Comparison of ENCODE assay signal across 8 cellular contexts in the genomic region with DNA sequence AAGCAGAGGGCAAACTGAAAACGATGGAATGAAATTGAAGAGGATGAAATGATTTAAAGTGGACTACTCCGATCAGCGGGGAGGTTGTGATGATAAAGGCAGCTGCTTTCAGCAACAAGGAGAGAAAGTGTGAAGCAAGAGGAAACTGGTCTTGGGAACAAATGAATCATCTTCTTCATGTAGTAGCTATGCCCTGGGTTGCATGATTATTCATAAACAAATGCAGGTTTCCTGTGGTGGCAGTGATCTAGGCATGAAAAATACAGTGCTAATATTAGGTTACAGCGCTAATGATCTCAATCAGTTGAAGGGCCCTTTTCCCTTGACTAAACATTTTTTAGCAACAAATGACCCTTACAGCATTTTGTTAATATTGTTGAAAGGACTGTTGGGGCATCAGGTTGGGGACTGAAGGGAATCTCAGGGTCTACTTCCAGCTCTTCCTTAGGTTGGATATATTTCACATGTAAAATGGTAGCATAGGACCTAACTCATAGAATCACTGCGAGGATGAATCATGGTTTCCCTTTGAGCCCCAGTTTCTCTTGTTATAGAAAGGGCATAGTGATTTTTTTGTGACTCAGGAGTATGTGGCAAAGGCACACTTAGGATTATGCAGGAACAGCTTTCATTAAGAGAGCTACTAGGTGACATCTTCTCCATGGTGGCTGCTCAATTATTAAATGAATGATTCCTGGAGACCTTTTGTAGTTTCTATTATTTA. TPM values are rescaled to one million over a fixed set of nuclear protein-coding genes. Genes with fewer than 3 reads are reported as not detected.
A peak's percentile ranks its signal among the peaks of the same experiment; 100 is the strongest.
DNase-seq lines count a peak whose midpoint lies in the region; ATAC-seq and TF ChIP-seq lines count a peak whose summit lies in the region.

No MANE protein-coding gene starts in this region.

- H3K9me3 Mint-ChIP-seq in activated CD8-positive, alpha-beta memory T cell treated with anti-CD3 and anti-CD28 coated beads, Interleukin-2, amount 10 ng/mL, durations not matched to agents 7 days and 5 days (ENCODE audit: low read depth) = no peaks in the 10 kb centered on the region
- no peaks in the 10 kb centered on the region for H3K9me3 Mint-ChIP-seq in activated B cell treated with CpG ODN at 0.5 μM for 24 hours

- H3K36me3 Mint-ChIP-seq in activated CD8-positive, alpha-beta memory T cell treated with anti-CD3 and anti-CD28 coated beads, Interleukin-2, amount 10 ng/mL, durations not matched to agents 7 days and 5 days = no peaks in the 10 kb centered on the region
- no peaks in the 10 kb centered on the region for H3K36me3 Mint-ChIP-seq in activated B cell treated with CpG ODN at 0.5 μM for 24 hours (ENCODE audit: low read depth)

- peaks cover 52% of the 10 kb centered on the region for H3K27me3 Mint-ChIP-seq in activated CD8-positive, alpha-beta memory T cell treated with anti-CD3 and anti-CD28 coated beads, Interleukin-2, amount 10 ng/mL, durations not matched to agents 7 days and 5 days
- H3K27me3 Mint-ChIP-seq in activated B cell treated with CpG ODN at 0.5 μM for 24 hours = peaks cover 14% of the 10 kb centered on the region

- DNase-seq in activated CD8-positive, alpha-beta memory T cell treated with anti-CD3 and anti-CD28 coated beads, Interleukin-2, amount 10 ng/mL, durations not matched to agents 7 days and 5 days = peak; percentile 50
- no peak for DNase-seq in activated CD8-positive, alpha-beta memory T cell treated with anti-CD3 and anti-CD28 coated beads, Interleukin-2, amount 50 U/mL, for 48 hours
- DNase-seq in activated B cell treated with CpG ODN at 0.5 μM for 24 hours (no peak), fibroblast of the conjunctiva (ENCODE audit: low read depth) (peak; percentile 86), head of caudate nucleus (no peak), NCI-H2029 (lab: John Stamatoyannopoulos, UW) (no peak), nucleus accumbens (lab: John Stamatoyannopoulos, UW) (no peak)

- CTCF ChIA-PET in activated CD8-positive, alpha-beta memory T cell treated with anti-CD3 and anti-CD28 coated beads, Interleukin-2, amount 10 ng/mL, durations not matched to agents 7 days and 5 days (lab: Charles Lee) = interaction anchor here (0.5 to 1.5 kb wide), 3 partner anchors 13 to 110 kb away, joined by 3 read pairs; no protein-coding TSS in a partner anchor
- CTCF ChIA-PET in activated B cell treated with CpG ODN at 0.5 μM for 24 hours (lab: Charles Lee) = interaction anchor here (0.5 to 0.6 kb wide), 2 partner anchors 13 to 708 kb away, joined by 3 read pairs; no protein-coding TSS in a partner anchor

- H3K4me1 Mint-ChIP-seq in activated CD8-positive, alpha-beta memory T cell treated with anti-CD3 and anti-CD28 coated beads, Interleukin-2, amount 10 ng/mL, durations not matched to agents 7 days and 5 days = peaks cover 26% of the 10 kb centered on the region
- H3K4me1 Mint-ChIP-seq in activated B cell treated with CpG ODN at 0.5 μM for 24 hours = peaks cover 28% of the 10 kb centered on the region

- ATAC-seq in activated CD8-positive, alpha-beta memory T cell treated with anti-CD3 and anti-CD28 coated beads, Interleukin-2, amount 10 ng/mL, durations not matched to agents 7 days and 5 days = peak; percentile 63
- peak; percentile 52 for ATAC-seq in HG03135 (IDR thresholded peaks at IDR 0.05; ENCODE audit: unreplicated experiment)
- ATAC-seq in activated B cell treated with CpG ODN at 0.5 μM for 24 hours (ENCODE audit: low read depth) = peak; percentile 43

- TF ChIP-seq CTCF in activated B cell treated with CpG ODN at 0.5 μM for 24 hours (IDR thresholded peaks at IDR 0.05) = no peak

- POLR2A ChIA-PET in activated B cell treated with CpG ODN at 0.5 μM for 24 hours (lab: Charles Lee) = interaction anchor here (0.6 kb wide), 1 partner anchor 500 kb away, joined by 8 read pairs; no protein-coding TSS in a partner anchor

- intact Hi-C loops in activated B cell treated with CpG ODN at 0.5 μM for 24 hours (cut with micrococcal nuclease) (loop anchor here (2.0 to 10.0 kb wide), 5 partner anchors 99 to 547 kb away; partner anchors contain the start of genes CC2D1B, ORC1 and PRPF38A), head of caudate nucleus (cut with DNase I) (loop anchor here (5.0 to 10.0 kb wide), 2 partner anchors 83 to 545 kb away; partner anchors contain the start of genes BTF3L4 and TXNDC12)

- H3K4me3 Mint-ChIP-seq in activated CD8-positive, alpha-beta memory T cell treated with anti-CD3 and anti-CD28 coated beads, Interleukin-2, amount 10 ng/mL, durations not matched to agents 7 days and 5 days = no peak overlapping the region
- peak overlapping the region; percentile 5 for H3K4me3 Mint-ChIP-seq in activated B cell treated with CpG ODN at 0.5 μM for 24 hours

- H3K27ac Mint-ChIP-seq in activated CD8-positive, alpha-beta memory T cell treated with anti-CD3 and anti-CD28 coated beads, Interleukin-2, amount 10 ng/mL, durations not matched to agents 7 days and 5 days = no peak overlapping the region
- peak overlapping the region; percentile 25 for H3K27ac Mint-ChIP-seq in activated B cell treated with CpG ODN at 0.5 μM for 24 hours

RNA-seq across cellular contexts. Expression of gene ZFYVE9, which starts 1.9 kb away (rescaled TPM):
- total RNA-seq in activated CD8-positive, alpha-beta memory T cell treated with anti-CD3 and anti-CD28 coated beads, Interleukin-2, amount 10 ng/mL, durations not matched to agents 7 days and 5 days = under 1 TPM; 0.29 to 0.35 TPM
- 3.2 and 3.3 TPM in 2 replicates for total RNA-seq in activated B cell treated with CpG ODN at 0.5 μM for 24 hours

Comparison
In these comparisons a context has a peak if more than half of its experiments do, and no peak if none do; other contexts are left out.
1. DNase-seq: peak in activated CD8-positive, alpha-beta memory T cell treated with anti-CD3 and anti-CD28 coated beads, Interleukin-2, amount 10 ng/mL, durations not matched to agents 7 days and 5 days (single experiment) and fibroblast of the conjunctiva (single experiment); none in activated CD8-positive, alpha-beta memory T cell treated with anti-CD3 and anti-CD28 coated beads, Interleukin-2, amount 50 U/mL, for 48 hours (single experiment), activated B cell treated with CpG ODN at 0.5 μM for 24 hours (single experiment), head of caudate nucleus (0 of 42), NCI-H2029 (single experiment) and nucleus accumbens (0 of 56).
2. Peak in every context shown above with its lines, with median percentiles within 50 percentile points of each other: ATAC-seq.